Comparison of ENCODE assay signal across 1 cellular context in genomic region chr2:95181774-95182173, GRCh38.
TF ChIP-seq lines count a peak whose summit lies in the region.

No MANE protein-coding gene starts in this region.

TF ChIP-seq in HEK293, 187 proteins besides CTCF, POLR2A, EP300 and RAD21:
- TF ChIP-seq PRDM4 (tag by site-specific recombination; IDR thresholded peaks at IDR 0.05) (no peak), KLF9 (tag by site-specific recombination; IDR thresholded peaks at IDR 0.05; ENCODE audit: low read depth) (no peak), SETDB1 (IDR thresholded peaks at IDR 0.05; ENCODE audit: insufficient read length, low read length) (peak; percentile 24)
